In the genomic region with DNA sequence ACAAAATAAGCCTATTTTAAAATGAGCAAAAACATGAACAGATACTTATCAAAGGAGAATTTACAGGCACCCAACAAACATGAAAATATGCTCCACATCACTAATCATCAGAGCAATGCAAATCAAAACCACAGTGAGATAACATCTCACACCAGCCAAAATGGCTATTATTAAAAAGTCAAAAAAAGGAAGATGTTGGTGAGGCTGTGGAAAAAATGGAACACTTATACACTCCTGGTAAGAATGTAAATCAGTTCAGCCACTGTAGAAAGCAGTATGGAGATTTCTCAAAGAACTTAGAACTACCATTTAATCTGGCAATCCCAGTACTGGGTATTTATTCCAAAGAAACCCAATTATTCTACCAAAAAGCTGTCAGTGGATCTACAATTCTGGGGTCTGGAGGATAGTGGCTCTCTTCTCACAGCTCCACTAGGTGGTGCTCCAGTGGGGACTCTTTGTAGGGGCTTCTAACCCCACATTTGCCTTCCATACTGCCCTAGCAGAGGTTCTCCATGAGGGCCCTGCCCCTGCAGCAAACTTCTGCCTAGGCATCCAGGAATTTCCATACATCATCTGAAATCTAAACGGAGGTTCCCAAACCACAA, we compare ENCODE assay signal across 30 cellular contexts. TPM values are rescaled to one million over a fixed set of nuclear protein-coding genes. Genes with fewer than 3 reads are reported as not detected.
"Had no signal": no experiment of that assay in that cellular context is flagged by ENCODE, and none has a peak within 500 bp of the region (broad histone marks: within the 10 kb centered on the region; RNA-seq: fewer than 3 reads in every experiment).

No MANE protein-coding gene starts in this region.

- H3K79me2 ChIP-seq: hepatocyte had no signal

- ATAC-seq: foreskin keratinocyte; gastroesophageal sphincter; heart left ventricle; left cardiac atrium; left lung; mucosa of descending colon; psoas muscle; right cardiac atrium; stimulated activated effector memory CD8-positive, alpha-beta T cell treated with anti-CD3 and anti-CD28 coated beads, Interleukin-12 subunit alpha, Interleukin-12 subunit beta, amount 100 ng/mL, for 72 hours had no signal

- FAIRE-seq: endothelial cell of umbilical vein, islet of Langerhans had no signal

- H3K4me1 Mint-ChIP-seq: endodermal cell; mesothelial cell of epicardium; stimulated activated effector memory CD8-positive, alpha-beta T cell treated with anti-CD3 and anti-CD28 coated beads, Interleukin-12 subunit alpha, Interleukin-12 subunit beta, amount 100 ng/mL, for 72 hours had no signal

- H3K27ac Mint-ChIP-seq: dendritic cell treated with granulocyte-macrophage colony-stimulating factor and Interleukin-4, amounts not matched to agents 40 ng/mL and 50 ng/mL, for 4 days; endodermal cell; mesothelial cell of epicardium; stimulated activated effector memory CD8-positive, alpha-beta T cell treated with anti-CD3 and anti-CD28 coated beads, Interleukin-12 subunit alpha, Interleukin-12 subunit beta, amount 100 ng/mL, for 72 hours; type B pancreatic cell had no signal

- DNase-seq: effector CD8-positive, alpha-beta T cell; endodermal cell; foreskin keratinocyte; heart left ventricle; left cardiac atrium; left lung; mesenchymal stem cell; mucosa of descending colon; naive B cell; occipital lobe; ovary; posterior cingulate gyrus; psoas muscle; right cardiac atrium; sigmoid colon; stimulated activated CD4-positive, alpha-beta T cell treated with anti-CD3 and anti-CD28 coated beads, Interleukin-2, amount 100 ng/mL, for 24 hours; stimulated activated CD4-positive, alpha-beta T cell treated with anti-CD3 and anti-CD28 coated beads, Interleukin-4, amount 100 ng/mL, for 24 hours; stimulated activated naive CD4-positive, alpha-beta T cell treated with Interleukin-2 at 50 U/mL for 16 hours; stomach; testis; tibial artery had no signal

- H3K27ac ChIP-seq: esophagus muscularis mucosa, foreskin keratinocyte, gastroesophageal sphincter, heart left ventricle, hepatocyte, left lung, ovary, psoas muscle, sigmoid colon, stomach, testis, tibial artery had no signal

- H3K36me3 ChIP-seq: esophagus muscularis mucosa, gastroesophageal sphincter, heart left ventricle, left lung, ovary, sigmoid colon, stomach, tibial artery had no signal

- H3K4me3 ChIP-seq: esophagus muscularis mucosa, gastroesophageal sphincter, heart left ventricle, hepatocyte, left lung, mucosa of descending colon, ovary, psoas muscle, sigmoid colon, stomach, testis, tibial artery had no signal

- H3K36me3 Mint-ChIP-seq: stimulated activated effector memory CD8-positive, alpha-beta T cell treated with anti-CD3 and anti-CD28 coated beads, Interleukin-12 subunit alpha, Interleukin-12 subunit beta, amount 100 ng/mL, for 72 hours; type B pancreatic cell had no signal

- H3K27me3 Mint-ChIP-seq: type B pancreatic cell had no signal

- H2AFZ ChIP-seq: hepatocyte had no signal

- H3K4me2 ChIP-seq: hepatocyte had no signal

- H3K27me3 ChIP-seq: esophagus muscularis mucosa, foreskin keratinocyte, gastroesophageal sphincter, heart left ventricle, hepatocyte, left lung, ovary, sigmoid colon, stomach, testis, tibial artery had no signal

- H3K4me1 ChIP-seq: esophagus muscularis mucosa, foreskin keratinocyte, gastroesophageal sphincter, heart left ventricle, left lung, psoas muscle, sigmoid colon, stomach, testis, tibial artery had no signal

- H3K4me3 Mint-ChIP-seq: dendritic cell treated with granulocyte-macrophage colony-stimulating factor and Interleukin-4, amounts not matched to agents 40 ng/mL and 50 ng/mL, for 4 days; endodermal cell; mesothelial cell of epicardium; stimulated activated effector memory CD8-positive, alpha-beta T cell treated with anti-CD3 and anti-CD28 coated beads, Interleukin-12 subunit alpha, Interleukin-12 subunit beta, amount 100 ng/mL, for 72 hours; type B pancreatic cell had no signal

- H3K9me3 ChIP-seq: esophagus muscularis mucosa, gastroesophageal sphincter, ovary, psoas muscle, testis had no signal

RNA-seq across cellular contexts. Expression of gene ZNF732, which starts 9.1 kb away (rescaled TPM):
- total RNA-seq: hepatocyte, left cardiac atrium, mucosa of descending colon had no signal
